In genomic region chr18:79450289-79450920, GRCh38 we compare ENCODE assay signal across 22 cellular contexts. TPM values are rescaled to one million over a fixed set of nuclear protein-coding genes. Genes with fewer than 3 reads are reported as not detected.
A peak's percentile ranks its signal among the peaks of the same experiment; 100 is the strongest.
DNase-seq lines count a peak whose midpoint lies in the region; ATAC-seq, FAIRE-seq and TF ChIP-seq lines count a peak whose summit lies in the region.
"Had no signal": no experiment of that assay in that cellular context is flagged by ENCODE, and none has a peak within 500 bp of the region (broad histone marks: within the 10 kb centered on the region; RNA-seq: fewer than 3 reads in every experiment).

No MANE protein-coding gene starts in this region.

- H3K4me1 ChIP-seq in neuronal stem cell (ENCODE audit: control insufficient read depth in 2 of 2, insufficient read depth in 1 of 2, low read depth in 1 of 2, low read length in 2 of 2) = peaks cover 1 to 5% of the 10 kb centered on the region in 2 donors
- H3K4me1 ChIP-seq: A549, Caco-2 had no signal

- H3K18ac ChIP-seq in neuronal stem cell (ENCODE audit: low read length) = no peak overlapping the region

- no peaks in the 10 kb centered on the region for H3K9me3 ChIP-seq in neuronal stem cell (replicated peaks in 1 of 2; ENCODE audit: control insufficient read depth in 2 of 2, insufficient read depth in 1 of 2, low read depth in 1 of 2, low read length in 2 of 2)
- H3K9me3 ChIP-seq: A549; BLaER1 treated with 17β-estradiol and CSF1 and Interleukin-3, amounts not matched to agents 10 nM and 100 nM; Caco-2 had no signal

- H3K27ac Mint-ChIP-seq in WTC11 = no peak overlapping the region
- no peak overlapping the region for H3K27ac Mint-ChIP-seq in activated T-helper 2 cell treated with anti-CD3 and anti-CD28 coated beads, Interferon-gamma antibody, Interleukin-2, Interleukin-4, amounts not matched to agents 10 μg/mL and 5 μg/mL and 100 μg/mL, durations not matched to agents 14 hours and 24 hours and 36 hours
- H3K27ac Mint-ChIP-seq: B cell; CD4-positive, alpha-beta T cell; CD8-positive, alpha-beta T cell had no signal

- H3K4me3 Mint-ChIP-seq in WTC11 = no peak overlapping the region
- no peak overlapping the region for H3K4me3 Mint-ChIP-seq in activated T-helper 2 cell treated with anti-CD3 and anti-CD28 coated beads, Interferon-gamma antibody, Interleukin-2, Interleukin-4, amounts not matched to agents 10 μg/mL and 5 μg/mL and 100 μg/mL, durations not matched to agents 14 hours and 24 hours and 36 hours (ENCODE audit: low read depth)
- H3K4me3 Mint-ChIP-seq: B cell; CD4-positive, alpha-beta T cell; CD8-positive, alpha-beta T cell had no signal

- H3K36me3 ChIP-seq in neuronal stem cell (replicated peaks in 1 of 2; ENCODE audit: control insufficient read depth in 2 of 2, insufficient read depth in 2 of 2, low read length in 2 of 2) = no peaks in the 10 kb centered on the region

- ATAC-seq in WTC11 = no peak
- ATAC-seq: A549; CD8-positive, alpha-beta T cell; GM12878 had no signal

- no peak overlapping the region for H3K4ac ChIP-seq in neuronal stem cell (ENCODE audit: low read length)

- DNase-seq in WTC11 (ENCODE audit: low spot score) = no peak
- no peak for DNase-seq in neuronal stem cell (ENCODE audit: low spot score)
- DNase-seq in mucosa of gallbladder (ENCODE audit: low spot score) = no peak
- no peak for DNase-seq in activated T-helper 2 cell treated with anti-CD3 and anti-CD28 coated beads, Interferon-gamma antibody, Interleukin-2, Interleukin-4, amounts not matched to agents 10 μg/mL and 5 μg/mL and 100 μg/mL, durations not matched to agents 14 hours and 24 hours and 36 hours (ENCODE audit: low spot score)
- DNase-seq in midbrain (lab: John Stamatoyannopoulos, UW) = no peak
- DNase-seq: AML-193; Caco-2; Calu3; CD4-positive, alpha-beta T cell; CD8-positive, alpha-beta T cell; DMS79 treated with DMSO at 0.1 percent for 48 hours; GDM1 had no signal

- H2BK12ac ChIP-seq in neuronal stem cell (ENCODE audit: low read length) = no peak overlapping the region

- no peak overlapping the region for H3K23ac ChIP-seq in neuronal stem cell (ENCODE audit: low read depth, low read length, poor library complexity)

- H2AFZ ChIP-seq in neuronal stem cell (ENCODE audit: low read length) = no peak overlapping the region

- no peak overlapping the region for H3K4me2 ChIP-seq in neuronal stem cell (ENCODE audit: insufficient read depth, low read length, poor library complexity, severe bottlenecking)
- H3K4me2 ChIP-seq: A549; BLaER1 treated with 17β-estradiol and CSF1 and Interleukin-3, amounts not matched to agents 10 nM and 100 nM had no signal

- H3K9me3 Mint-ChIP-seq in WTC11 = no peaks in the 10 kb centered on the region
- no peaks in the 10 kb centered on the region for H3K9me3 Mint-ChIP-seq in activated T-helper 2 cell treated with anti-CD3 and anti-CD28 coated beads, Interferon-gamma antibody, Interleukin-2, Interleukin-4, amounts not matched to agents 10 μg/mL and 5 μg/mL and 100 μg/mL, durations not matched to agents 14 hours and 24 hours and 36 hours
- H3K9me3 Mint-ChIP-seq: CD4-positive, alpha-beta T cell; CD8-positive, alpha-beta T cell had no signal

- no peak overlapping the region for H2BK15ac ChIP-seq in neuronal stem cell (ENCODE audit: low read length)

- CTCF ChIA-PET in WTC11 (lab: Charles Lee) = no interaction called here

- H3K4me1 Mint-ChIP-seq in WTC11 = peaks cover 12% of the 10 kb centered on the region
- H3K4me1 Mint-ChIP-seq in activated T-helper 2 cell treated with anti-CD3 and anti-CD28 coated beads, Interferon-gamma antibody, Interleukin-2, Interleukin-4, amounts not matched to agents 10 μg/mL and 5 μg/mL and 100 μg/mL, durations not matched to agents 14 hours and 24 hours and 36 hours (ENCODE audit: low read depth) = peaks cover 3% of the 10 kb centered on the region

- no peaks in the 10 kb centered on the region for H3K27me3 ChIP-seq in neuronal stem cell (ENCODE audit: control insufficient read depth in 3 of 3, insufficient read depth in 3 of 3, low read depth in 1 of 3, low read length in 3 of 3)
- H3K27me3 ChIP-seq: BLaER1 treated with 17β-estradiol and CSF1 and Interleukin-3, amounts not matched to agents 10 nM and 100 nM had no signal

- FAIRE-seq in G401.6 (lab: Jason Lieb, UNC) = peak; percentile 41
- FAIRE-seq: A549, D721Med, GM12878, GM12892, GM18507 had no signal

- peaks cover 5% of the 10 kb centered on the region; the same call in 1 of the 2 replicates for H3K36me3 Mint-ChIP-seq in WTC11
- H3K36me3 Mint-ChIP-seq in activated T-helper 2 cell treated with anti-CD3 and anti-CD28 coated beads, Interferon-gamma antibody, Interleukin-2, Interleukin-4, amounts not matched to agents 10 μg/mL and 5 μg/mL and 100 μg/mL, durations not matched to agents 14 hours and 24 hours and 36 hours (ENCODE audit: low read depth) = peaks cover 59% of the 10 kb centered on the region

- H3K4me3 ChIP-seq in neuronal stem cell (ENCODE audit: low read length in 2 of 2) = no peak overlapping the region
- H3K4me3 ChIP-seq: A549; BLaER1 treated with 17β-estradiol and CSF1 and Interleukin-3, amounts not matched to agents 10 nM and 100 nM; GM12878 had no signal

- POLR2A ChIA-PET in WTC11 (lab: Charles Lee) = no interaction called here

- H3K27me3 Mint-ChIP-seq in WTC11 (ENCODE audit: low read depth) = no peaks in the 10 kb centered on the region
- no peaks in the 10 kb centered on the region for H3K27me3 Mint-ChIP-seq in activated T-helper 2 cell treated with anti-CD3 and anti-CD28 coated beads, Interferon-gamma antibody, Interleukin-2, Interleukin-4, amounts not matched to agents 10 μg/mL and 5 μg/mL and 100 μg/mL, durations not matched to agents 14 hours and 24 hours and 36 hours (ENCODE audit: low read depth)
- H3K27me3 Mint-ChIP-seq: B cell; CD4-positive, alpha-beta T cell had no signal

- H2BK5ac ChIP-seq in neuronal stem cell (ENCODE audit: low read length) = no peak overlapping the region

- H3K79me1 ChIP-seq in neuronal stem cell (ENCODE audit: low read depth, low read length) = peaks cover 1% of the 10 kb centered on the region

- H3K9ac ChIP-seq in neuronal stem cell (ENCODE audit: low read depth, low read length, poor library complexity) = no peak overlapping the region
- H3K9ac ChIP-seq: BLaER1 treated with 17β-estradiol and CSF1 and Interleukin-3, amounts not matched to agents 10 nM and 100 nM had no signal

- H3K14ac ChIP-seq in neuronal stem cell (ENCODE audit: low read length) = peak overlapping the region; percentile 82

- no peak overlapping the region for H4K91ac ChIP-seq in neuronal stem cell (ENCODE audit: low read depth, low read length, poor library complexity)

- no peak overlapping the region for H2BK120ac ChIP-seq in neuronal stem cell (ENCODE audit: low read depth, low read length)

- H4K8ac ChIP-seq in neuronal stem cell (ENCODE audit: low read depth, low read length) = peak overlapping the region; percentile 59

- no peak overlapping the region for H3K27ac ChIP-seq in neuronal stem cell (replicated peaks; ENCODE audit: low read length)
- H3K27ac ChIP-seq: 22Rv1; A549; BLaER1 treated with 17β-estradiol and CSF1 and Interleukin-3, amounts not matched to agents 10 nM and 100 nM; C4-2B had no signal

- intact Hi-C loops in activated T-helper 2 cell treated with anti-CD3 and anti-CD28 coated beads, Interferon-gamma antibody, Interleukin-2, Interleukin-4, amounts not matched to agents 10 μg/mL and 5 μg/mL and 100 μg/mL, durations not matched to agents 14 hours and 24 hours and 36 hours (cut with micrococcal nuclease) = no loop called here

- H2AK5ac ChIP-seq in neuronal stem cell (ENCODE audit: low read depth, low read length) = peak overlapping the region; percentile 43

- no peak for TF ChIP-seq CTCF in WTC11 (IDR thresholded peaks at IDR 0.05)

- WGBS in neuronal stem cell (ENCODE audit: extremely low coverage in 2 of 2, insufficient read length in 2 of 2, insufficient replicate concordance in 1 of 2), 2 donors = no CpG with 5 or more reads among the region's 17 CpGs

TF ChIP-seq in WTC11, 78 proteins besides CTCF, POLR2A, EP300 and RAD21 (continues in another document):
- TF ChIP-seq, protein P1, sequence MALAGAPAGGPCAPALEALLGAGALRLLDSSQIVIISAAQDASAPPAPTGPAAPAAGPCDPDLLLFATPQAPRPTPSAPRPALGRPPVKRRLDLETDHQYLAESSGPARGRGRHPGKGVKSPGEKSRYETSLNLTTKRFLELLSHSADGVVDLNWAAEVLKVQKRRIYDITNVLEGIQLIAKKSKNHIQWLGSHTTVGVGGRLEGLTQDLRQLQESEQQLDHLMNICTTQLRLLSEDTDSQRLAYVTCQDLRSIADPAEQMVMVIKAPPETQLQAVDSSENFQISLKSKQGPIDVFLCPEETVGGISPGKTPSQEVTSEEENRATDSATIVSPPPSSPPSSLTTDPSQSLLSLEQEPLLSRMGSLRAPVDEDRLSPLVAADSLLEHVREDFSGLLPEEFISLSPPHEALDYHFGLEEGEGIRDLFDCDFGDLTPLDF (CRISPR knock-in tag; IDR thresholded peaks at IDR 0.05) = no peak
- TF ChIP-seq, protein P2, sequence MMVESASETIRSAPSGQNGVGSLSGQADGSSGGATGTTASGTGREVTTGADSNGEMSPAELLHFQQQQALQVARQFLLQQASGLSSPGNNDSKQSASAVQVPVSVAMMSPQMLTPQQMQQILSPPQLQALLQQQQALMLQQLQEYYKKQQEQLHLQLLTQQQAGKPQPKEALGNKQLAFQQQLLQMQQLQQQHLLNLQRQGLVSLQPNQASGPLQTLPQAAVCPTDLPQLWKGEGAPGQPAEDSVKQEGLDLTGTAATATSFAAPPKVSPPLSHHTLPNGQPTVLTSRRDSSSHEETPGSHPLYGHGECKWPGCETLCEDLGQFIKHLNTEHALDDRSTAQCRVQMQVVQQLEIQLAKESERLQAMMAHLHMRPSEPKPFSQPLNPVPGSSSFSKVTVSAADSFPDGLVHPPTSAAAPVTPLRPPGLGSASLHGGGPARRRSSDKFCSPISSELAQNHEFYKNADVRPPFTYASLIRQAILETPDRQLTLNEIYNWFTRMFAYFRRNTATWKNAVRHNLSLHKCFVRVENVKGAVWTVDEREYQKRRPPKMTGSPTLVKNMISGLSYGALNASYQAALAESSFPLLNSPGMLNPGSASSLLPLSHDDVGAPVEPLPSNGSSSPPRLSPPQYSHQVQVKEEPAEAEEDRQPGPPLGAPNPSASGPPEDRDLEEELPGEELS (CRISPR knock-in tag; IDR thresholded peaks at IDR 0.05) = no peak
- no peak for TF ChIP-seq KAT7 (CRISPR knock-in tag; IDR thresholded peaks at IDR 0.05; ENCODE audit: borderline replicate concordance)

RNA-seq across cellular contexts. Expression of gene NFATC1, which starts 54.7 kb away (rescaled TPM):
- total RNA-seq in WTC11 (2021) (17.6 to 20.2 TPM (median 17.6 TPM) in 3 replicates), mucosa of gallbladder (7.4 TPM)
- 4.7 TPM for polyA plus RNA-seq in neuronal stem cell (2013, experiment 1 of 2)
- polyA plus RNA-seq in neuronal stem cell (2013, experiment 2 of 2) = 5.2 TPM
- total RNA-seq in activated T-helper 2 cell treated with anti-CD3 and anti-CD28 coated beads, Interferon-gamma antibody, Interleukin-2, Interleukin-4, amounts not matched to agents 10 μg/mL and 5 μg/mL and 100 μg/mL, durations not matched to agents 14 hours and 24 hours and 36 hours = 95.0 and 99.9 TPM in 2 replicates
